ENCODE assay signal across 8 cellular contexts in genomic region chr19:13794388-13794751, GRCh38.
DNase-seq lines count a peak whose midpoint lies in the region; ATAC-seq and TF ChIP-seq lines count a peak whose summit lies in the region.

No MANE protein-coding gene starts in this region.

- TF ChIP-seq CTCF in fibroblast of pulmonary artery (IDR thresholded peaks at IDR 0.05; ENCODE audit: low read length, missing control alignments) = no peak
- TF ChIP-seq CTCF in neutrophil (IDR thresholded peaks at IDR 0.05) = no peak

- peaks cover 29 to 33% of the 10 kb centered on the region in 2 experiments for H3K4me1 ChIP-seq in neutrophil (ENCODE audit: control insufficient read depth in 1 of 2, insufficient read depth in 1 of 2, low read depth in 1 of 2, low read length in 1 of 2)

- no peaks in the 10 kb centered on the region for H3K27me3 ChIP-seq in neutrophil

- peak overlapping the region; percentile 94 for H3K27ac Mint-ChIP-seq in activated T-cell treated with anti-CD3 and anti-CD28 coated beads, Interleukin-2, amount 50 U/mL, for 24 hours
- H3K27ac Mint-ChIP-seq in T-helper 2 cell treated with Interferon-gamma antibody and Interleukin-4, amounts not matched to agents 5 μg/mL and 100 μg/mL, for 36 hours = peak overlapping the region; percentile 94

- H3K27me3 Mint-ChIP-seq in activated T-cell treated with anti-CD3 and anti-CD28 coated beads, Interleukin-2, amount 50 U/mL, for 24 hours = no peaks in the 10 kb centered on the region
- H3K27me3 Mint-ChIP-seq in T-helper 2 cell treated with Interferon-gamma antibody and Interleukin-4, amounts not matched to agents 5 μg/mL and 100 μg/mL, for 36 hours (ENCODE audit: low read depth) = no peaks in the 10 kb centered on the region

- no peaks in the 10 kb centered on the region for H3K9me3 Mint-ChIP-seq in activated T-cell treated with anti-CD3 and anti-CD28 coated beads, Interleukin-2, amount 50 U/mL, for 24 hours
- H3K9me3 Mint-ChIP-seq in T-helper 2 cell treated with Interferon-gamma antibody and Interleukin-4, amounts not matched to agents 5 μg/mL and 100 μg/mL, for 36 hours = no peaks in the 10 kb centered on the region

- peak overlapping the region; percentile 78 for H3K27ac ChIP-seq in neutrophil

- H3K36me3 Mint-ChIP-seq in activated T-cell treated with anti-CD3 and anti-CD28 coated beads, Interleukin-2, amount 50 U/mL, for 24 hours (ENCODE audit: low read depth) = peaks cover 2% of the 10 kb centered on the region
- H3K36me3 Mint-ChIP-seq in T-helper 2 cell treated with Interferon-gamma antibody and Interleukin-4, amounts not matched to agents 5 μg/mL and 100 μg/mL, for 36 hours (ENCODE audit: low read depth) = no peaks in the 10 kb centered on the region

- H3K4me3 Mint-ChIP-seq in activated T-cell treated with anti-CD3 and anti-CD28 coated beads, Interleukin-2, amount 50 U/mL, for 24 hours = peak overlapping the region; percentile 95
- H3K4me3 Mint-ChIP-seq in T-helper 2 cell treated with Interferon-gamma antibody and Interleukin-4, amounts not matched to agents 5 μg/mL and 100 μg/mL, for 36 hours = peak overlapping the region; percentile 99

- peaks cover 30% of the 10 kb centered on the region for H3K4me1 Mint-ChIP-seq in activated T-cell treated with anti-CD3 and anti-CD28 coated beads, Interleukin-2, amount 50 U/mL, for 24 hours (ENCODE audit: low read depth)
- H3K4me1 Mint-ChIP-seq in T-helper 2 cell treated with Interferon-gamma antibody and Interleukin-4, amounts not matched to agents 5 μg/mL and 100 μg/mL, for 36 hours (ENCODE audit: low read depth) = peaks cover 22% of the 10 kb centered on the region

- no peak for DNase-seq in activated T-cell treated with anti-CD3 and anti-CD28 coated beads, Interleukin-2, amount 50 U/mL, for 24 hours
- DNase-seq in activated T-cell treated with anti-CD3 and anti-CD28 coated beads, Interleukin-2, amount 50 U/mL, for 48 hours = no peak
- no peak for DNase-seq in T-helper 2 cell treated with Interferon-gamma antibody and Interleukin-4, amounts not matched to agents 5 μg/mL and 100 μg/mL, for 36 hours (ENCODE audit: low spot score)
- DNase-seq in fibroblast of pulmonary artery (ENCODE audit: low read depth) = peak; percentile 93
- no peak for DNase-seq in midbrain (lab: John Stamatoyannopoulos, UW)
- no peak for DNase-seq in NCI-H1092 (lab: John Stamatoyannopoulos, UW)

- H3K4me3 ChIP-seq in fibroblast of pulmonary artery (replicated peaks; ENCODE audit: low read depth, low read length) (peak overlapping the region; percentile 83), neutrophil (ENCODE audit: low read depth in 1 of 2, low read length in 1 of 2) (peak overlapping the region; percentile 71 to 83)

- ATAC-seq in HG03045 (IDR thresholded peaks at IDR 0.05; ENCODE audit: unreplicated experiment) = no peak

- H3K36me3 ChIP-seq in neutrophil = no peaks in the 10 kb centered on the region

- no peaks in the 10 kb centered on the region for H3K9me3 ChIP-seq in neutrophil
